19 cellular contexts compared by ENCODE assay signal in genomic region chr11:75433443-75433842, GRCh38.
"Had no signal": no experiment of that assay in that cellular context is flagged by ENCODE, and none has a peak within 500 bp of the region (broad histone marks: within the 10 kb centered on the region; RNA-seq: fewer than 3 reads in every experiment).

No MANE protein-coding gene starts in this region.

- DNase-seq: activated CD4-positive, alpha-beta T cell treated with anti-CD3 and anti-CD28 coated beads for 36 hours; activated CD4-positive, alpha-beta T cell treated with anti-CD3 and anti-CD28 coated beads, Interleukin-2, amount 50 U/mL, for 48 hours; activated gamma-delta T cell treated with Interleukin-2 at 50 U/mL for 16 hours; effector CD8-positive, alpha-beta T cell; esophagus squamous epithelium; kidney; stimulated activated CD4-positive, alpha-beta T cell treated with anti-CD3 and anti-CD28 coated beads, Interleukin-4, amount 100 ng/mL, for 4 hours; T-helper 2 cell; testis had no signal

- H3K27ac ChIP-seq: cardiac muscle cell, esophagus squamous epithelium, left lung, testis, VCaP had no signal

- H3K4me3 Mint-ChIP-seq: activated CD4-positive, alpha-beta T cell treated with anti-CD3 and anti-CD28 coated beads for 36 hours; dendritic cell treated with granulocyte-macrophage colony-stimulating factor and Interleukin-4, amounts not matched to agents 40 ng/mL and 50 ng/mL, for 4 days; mesothelial cell of epicardium; stimulated activated memory B cell treated with anti-CD40 and anti-IgM and Interleukin-4, amounts not matched to agents 10 μg/mL and 1 μg/mL and 100 μg/mL, for 72 hours had no signal

- ATAC-seq: activated CD4-positive, alpha-beta T cell treated with anti-CD3 and anti-CD28 coated beads for 36 hours; activated naive CD4-positive, alpha-beta T cell treated with anti-CD3 and anti-CD28 coated beads, Interleukin-2, amount 50 U/mL, for 72 hours; left lung; sciatic nerve; stimulated activated memory B cell treated with anti-CD40 and anti-IgM and Interleukin-4, amounts not matched to agents 10 μg/mL and 1 μg/mL and 100 μg/mL, for 72 hours had no signal

- H3K9me3 Mint-ChIP-seq: stimulated activated memory B cell treated with anti-CD40 and anti-IgM and Interleukin-4, amounts not matched to agents 10 μg/mL and 1 μg/mL and 100 μg/mL, for 72 hours had no signal

- H3K4me1 ChIP-seq: testis had no signal

- H3K36me3 ChIP-seq: cardiac muscle cell, esophagus squamous epithelium had no signal

- H3K4me3 ChIP-seq: cardiac muscle cell, esophagus squamous epithelium, left lung, testis had no signal

- H3K27ac Mint-ChIP-seq: activated CD4-positive, alpha-beta T cell treated with anti-CD3 and anti-CD28 coated beads for 36 hours; activated naive CD4-positive, alpha-beta T cell treated with anti-CD3 and anti-CD28 coated beads, Interleukin-2, amount 50 U/mL, for 72 hours; dendritic cell treated with granulocyte-macrophage colony-stimulating factor and Interleukin-4, amounts not matched to agents 40 ng/mL and 50 ng/mL, for 4 days; mesothelial cell of epicardium; nephron; stimulated activated memory B cell treated with anti-CD40 and anti-IgM and Interleukin-4, amounts not matched to agents 10 μg/mL and 1 μg/mL and 100 μg/mL, for 72 hours; type B pancreatic cell had no signal

- H3K27me3 ChIP-seq: testis had no signal

- H3K9me3 ChIP-seq: esophagus squamous epithelium, testis had no signal
